ENCODE assay signal across 11 cellular contexts in genomic region chr10:132655735-132656134, GRCh38.
DNase-seq lines count a peak whose midpoint lies in the region; ATAC-seq, FAIRE-seq and TF ChIP-seq lines count a peak whose summit lies in the region.
"Had no signal": no experiment of that assay in that cellular context is flagged by ENCODE, and none has a peak within 500 bp of the region (broad histone marks: within the 10 kb centered on the region; RNA-seq: fewer than 3 reads in every experiment).

No MANE protein-coding gene starts in this region.

- H3K18ac ChIP-seq in H1 (ENCODE audit: extremely low read depth, low read length): no peak overlapping the region

- H3K56ac ChIP-seq in H1 (replicated peaks; ENCODE audit: insufficient read length, low read depth, low read length): no peak overlapping the region

- H2BK20ac ChIP-seq in H1 (ENCODE audit: low read length): no peak overlapping the region

- H2AK5ac ChIP-seq in H1 (ENCODE audit: low read depth, low read length): no peak overlapping the region

- TF ChIP-seq CTCF in Panc1 (IDR thresholded peaks at IDR 0.05): no peak
- no peak for TF ChIP-seq CTCF in H1 (IDR thresholded peaks at IDR 0.05; ENCODE audit: control extremely low read depth in 1 of 3, insufficient read depth in 1 of 3, low read depth in 1 of 3, low read length in 3 of 3)
- TF ChIP-seq CTCF in osteoblast (IDR thresholded peaks at IDR 0.05; ENCODE audit: extremely low read depth, low read depth, low read length): no peak

- H3K14ac ChIP-seq in H1 (ENCODE audit: insufficient read length): no peak overlapping the region

- H2BK12ac ChIP-seq in H1 (ENCODE audit: low read depth, low read length): no peak overlapping the region

- H4K20me1 ChIP-seq in H1 (replicated peaks in 1 of 2; ENCODE audit: control insufficient read depth in 1 of 2, insufficient read depth in 2 of 2, low read length in 2 of 2): peaks cover 0 to 2% of the 10 kb centered on the region in 2 experiments
- peaks cover 14% of the 10 kb centered on the region for H4K20me1 ChIP-seq in osteoblast (ENCODE audit: insufficient read depth, low read length)

- POLR2A ChIA-PET in Panc1 (lab: Charles Lee): no interaction called here
- POLR2A ChIA-PET in H1 (lab: Charles Lee; ENCODE audit: partially characterized antibody): interaction anchor here (1.2 kb wide), 1 partner anchor 11 kb away, joined by 3 read pairs; no protein-coding TSS in a partner anchor

- H3K9me3 ChIP-seq in Panc1 (ENCODE audit: control insufficient read depth, insufficient read depth, low read depth, low read length): no peaks in the 10 kb centered on the region
- no peaks in the 10 kb centered on the region for H3K9me3 ChIP-seq in H1 (ENCODE audit: insufficient read depth in 2 of 2, low read depth in 1 of 2, low read length in 1 of 2)
- H3K9me3 ChIP-seq in osteoblast (ENCODE audit: low read depth, low read length): no peaks in the 10 kb centered on the region

- FAIRE-seq in H1 (lab: Jason Lieb, UNC): no peak
- FAIRE-seq: H54 had no signal

- peaks cover 2% of the 10 kb centered on the region; the same call in 1 of the 2 replicates for H3K23me2 ChIP-seq in H1 (ENCODE audit: low read depth, low read length)

- TF ChIP-seq RAD21 in H1 (IDR thresholded peaks at IDR 0.05 in 1 of 2, conservative IDR thresholded peaks at IDR 0.05 in 1 of 2; ENCODE audit: low read depth in 2 of 2, low read length in 2 of 2): no peak

- H3K4me1 ChIP-seq in Panc1 (ENCODE audit: control insufficient read depth, insufficient read depth, low read length) (peaks cover 3% of the 10 kb centered on the region; the same call in 1 of the 2 replicates), H1 (replicated peaks in 1 of 4; ENCODE audit: control insufficient read depth in 3 of 4, insufficient read depth in 4 of 4, low read length in 3 of 4) (no peaks in the 10 kb centered on the region; a peak in 1 of 7 replicates), osteoblast (ENCODE audit: insufficient read depth, low read length) (no peaks in the 10 kb centered on the region)

- H3K36me3 ChIP-seq in Panc1 (ENCODE audit: control insufficient read depth, insufficient read depth, low read length) (no peaks in the 10 kb centered on the region), H1 (ENCODE audit: control insufficient read depth in 2 of 4, insufficient read depth in 4 of 4, low read length in 3 of 4) (no peaks in the 10 kb centered on the region; a peak in 1 of 8 replicates), osteoblast (ENCODE audit: insufficient read depth, low read length) (no peaks in the 10 kb centered on the region)

- TF ChIP-seq EP300 in H1 (IDR thresholded peaks at IDR 0.05; ENCODE audit: borderline replicate concordance in 1 of 2, low read depth in 2 of 2, low read length in 2 of 2): no peak

- H3K79me2 ChIP-seq in H1 (ENCODE audit: control insufficient read depth in 1 of 2, insufficient read depth in 2 of 2, low read length in 2 of 2) (no peaks in the 10 kb centered on the region), osteoblast (ENCODE audit: insufficient read depth, low read length) (no peaks in the 10 kb centered on the region)

- no TSS peak for BruUV-seq in Panc1 (replicated peaks; lab: Mats Ljungman, UMichigan)

- H3K4ac ChIP-seq in H1 (replicated peaks; ENCODE audit: insufficient read length, low read depth, low read length): no peak overlapping the region

- H2AFZ ChIP-seq in H1 (ENCODE audit: low read length): no peak overlapping the region
- H2AFZ ChIP-seq in osteoblast (ENCODE audit: low read length): no peak overlapping the region

- peak overlapping the region; percentile 88; the same call in 1 of the 2 replicates for H4K8ac ChIP-seq in H1 (ENCODE audit: extremely low read depth, insufficient read depth, low read length)

- no peaks in the 10 kb centered on the region for H3K27me3 ChIP-seq in Panc1 (ENCODE audit: control insufficient read depth, insufficient read depth, low read length)
- H3K27me3 ChIP-seq in H1 (replicated peaks in 1 of 4; ENCODE audit: control insufficient read depth in 3 of 4, extremely low read depth in 1 of 4, insufficient read depth in 3 of 4, low read length in 3 of 4): no peaks in the 10 kb centered on the region
- no peaks in the 10 kb centered on the region for H3K27me3 ChIP-seq in osteoblast (ENCODE audit: insufficient read depth, low read length)
- H3K27me3 ChIP-seq: BLaER1 treated with 17β-estradiol and CSF1 and Interleukin-3, amounts not matched to agents 10 nM and 100 nM had no signal

- CTCF ChIA-PET in Panc1 (lab: Charles Lee) (interaction anchor here (1.0 to 1.3 kb wide), 2 partner anchors 8 to 10 kb away, joined by 3 to 4 read pairs; no protein-coding TSS in a partner anchor), H1 (lab: Charles Lee; ENCODE audit: partially characterized antibody) (interaction anchor here (0.6 to 4.8 kb wide), 34 partner anchors 13 to 294 kb away, joined by 3 to 37 read pairs (median 4); no protein-coding TSS in a partner anchor)

- WGBS in H1 (ENCODE audit: extremely low coverage in 1 of 2, insufficient coverage in 1 of 2, insufficient read length in 1 of 2, insufficient replicate concordance in 2 of 2, low coverage in 1 of 2, low lambda C conversion rate in 2 of 2, missing lambda C conversion rate in 1 of 2), 2 experiments: 95% methylated on average over 7 of the region's 8 CpGs; no CpG with 5 or more reads in 1 of the 2 experiments

- no peaks in the 10 kb centered on the region for H3K79me1 ChIP-seq in H1 (ENCODE audit: low read depth, low read length)

- no peak overlapping the region for H3K23ac ChIP-seq in H1 (ENCODE audit: insufficient read length)

- no peak for TF ChIP-seq POLR2A in H1 (IDR thresholded peaks at IDR 0.05; ENCODE audit: control extremely low read depth in 1 of 2, low read depth in 2 of 2, low read length in 2 of 2)

- no peak overlapping the region for H4K5ac ChIP-seq in H1 (ENCODE audit: insufficient read length, low read depth, low read length)

- H2BK15ac ChIP-seq in H1 (ENCODE audit: low read length): no peak overlapping the region

- H3K27ac ChIP-seq in Panc1 (ENCODE audit: low read length) (no peak overlapping the region), H1 (ENCODE audit: low read depth, low read length) (no peak overlapping the region), osteoblast (ENCODE audit: low read depth, low read length) (no peak overlapping the region), substantia nigra (ENCODE audit: low read depth, low read length, poor library complexity, severe bottlenecking) (peak overlapping the region; percentile 33)
- H3K27ac ChIP-seq: BLaER1 treated with 17β-estradiol and CSF1 and Interleukin-3, amounts not matched to agents 10 nM and 100 nM had no signal

- no peak overlapping the region for H2BK5ac ChIP-seq in H1 (ENCODE audit: low read depth, low read length)

- H2BK120ac ChIP-seq in H1 (replicated peaks; ENCODE audit: low read depth, low read length): no peak overlapping the region

- H3K4me2 ChIP-seq in H1 (ENCODE audit: insufficient read depth in 1 of 2, low read depth in 2 of 2, low read length in 2 of 2): no peak overlapping the region
- no peak overlapping the region for H3K4me2 ChIP-seq in osteoblast (ENCODE audit: insufficient read depth, low read length)

- H4K91ac ChIP-seq in H1 (replicated peaks; ENCODE audit: insufficient read length, low read length): no peak overlapping the region

- in situ Hi-C loops in Panc1 (cut with HindIII; ENCODE audit: low pct_unique_long_range_greater_than_20kb, low sequenced_read_pairs): no loop called here

- H3K4me3 ChIP-seq in Panc1 (ENCODE audit: low read depth in 2 of 2, low read length in 2 of 2): no peak overlapping the region
- H3K4me3 ChIP-seq in H1 (ENCODE audit: extremely low read depth in 1 of 4, insufficient read depth in 2 of 4, low read depth in 3 of 4, low read length in 4 of 4): no peak overlapping the region
- no peak overlapping the region for H3K4me3 ChIP-seq in osteoblast (ENCODE audit: insufficient read depth, low read length)
- H3K4me3 ChIP-seq: BLaER1 treated with 17β-estradiol and CSF1 and Interleukin-3, amounts not matched to agents 10 nM and 100 nM had no signal

- intact Hi-C loops in Panc1 (cut with micrococcal nuclease; ENCODE audit: unreplicated experiment): no loop called here

- H3K9ac ChIP-seq in H1 (replicated peaks in 1 of 4; ENCODE audit: extremely low read depth in 1 of 4, low read depth in 3 of 4, low read length in 3 of 4): no peak overlapping the region

- ATAC-seq in Panc1 (0 out of 2 replicates have a peak, but pooled peaks have one; percentile 21), HG02798 (IDR thresholded peaks at IDR 0.05; ENCODE audit: poor library complexity, unreplicated experiment) (no peak), GM18858 (IDR thresholded peaks at IDR 0.05; ENCODE audit: unreplicated experiment) (no peak)

- DNase-seq in Panc1 (ENCODE audit: low read depth, low spot score) (no peak), H1 (ENCODE audit: low read depth in 1 of 2, low spot score in 2 of 2) (no peak), osteoblast (ENCODE audit: insufficient read length, low spot score, missing footprints) (peak; percentile 76), substantia nigra (lab: John Stamatoyannopoulos, UW) (peak in 8 of 49 donors; percentile 26 to 56 (median 36)), HK-2 (ENCODE audit: unreplicated experiment) (no peak)
- DNase-seq: ACHN; CD4-positive, CD25-positive, alpha-beta regulatory T cell had no signal

TF ChIP-seq in H1, 55 proteins besides CTCF, POLR2A, EP300 and RAD21:
- TF ChIP-seq NANOG (IDR thresholded peaks at IDR 0.05; ENCODE audit: insufficient read depth, low read depth, low read length, poor library complexity, severe bottlenecking) (no peak), KDM1A (IDR thresholded peaks at IDR 0.05; ENCODE audit: borderline replicate concordance, low read length) (no peak), TBP (IDR thresholded peaks at IDR 0.05; ENCODE audit: low read depth, low read length) (no peak), EGR1 (IDR thresholded peaks at IDR 0.05; ENCODE audit: borderline replicate concordance, low read depth, low read length) (no peak), RFX5 (IDR thresholded peaks at IDR 0.05; ENCODE audit: borderline replicate concordance, low read depth, low read length) (no peak), RNF2 (IDR thresholded peaks at IDR 0.05; ENCODE audit: borderline replicate concordance, low read depth, low read length, missing control alignments, poor library complexity, severe bottlenecking) (no peak), GTF2F1 (IDR thresholded peaks at IDR 0.05; ENCODE audit: borderline replicate concordance, low read depth, low read length) (no peak), JUN (IDR thresholded peaks at IDR 0.05; ENCODE audit: low read depth, low read length) (no peak)
